Comparison of ENCODE assay signal across 20 cellular contexts in the genomic region with DNA sequence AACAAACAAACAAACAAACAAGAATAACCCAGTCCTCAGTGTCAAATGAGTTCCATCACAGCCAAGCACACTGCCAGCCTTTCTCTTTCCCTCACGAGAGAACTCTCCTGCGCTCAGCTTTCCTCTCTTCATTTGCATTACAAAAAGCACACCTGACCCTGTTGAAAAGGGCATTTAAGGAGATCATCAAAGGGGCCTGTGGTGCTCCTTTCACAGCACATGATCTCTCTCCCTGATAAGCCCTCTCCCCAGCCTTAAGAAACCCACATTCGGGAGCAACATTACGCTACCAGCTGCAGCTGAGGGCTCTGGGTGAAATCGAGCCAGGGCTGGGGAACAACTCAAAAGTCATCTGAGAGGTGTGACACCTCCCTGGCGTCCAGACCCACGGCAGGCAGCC.
DNase-seq lines count a peak whose midpoint lies in the region; ATAC-seq, FAIRE-seq and TF ChIP-seq lines count a peak whose summit lies in the region.
"Had no signal": no experiment of that assay in that cellular context is flagged by ENCODE, and none has a peak within 500 bp of the region (broad histone marks: within the 10 kb centered on the region; RNA-seq: fewer than 3 reads in every experiment).

No MANE protein-coding gene starts in this region.

- in situ Hi-C loops in GM12878 (cut with MboI) = loop anchor here (25.0 kb wide), 1 partner anchor 1854 kb away; no protein-coding TSS in a partner anchor
- in situ Hi-C loops in gastrocnemius medialis (cut with MboI; ENCODE audit: low sequenced_read_pairs in 4 of 4) = no loop called here

- TF ChIP-seq RAD21 in GM12878 (IDR thresholded peaks at IDR 0.05; ENCODE audit: insufficient read depth, low read depth, low read length) = no peak

- peaks cover 47% of the 10 kb centered on the region for H3K9me3 ChIP-seq in GM12878 (replicated peaks; ENCODE audit: control insufficient read depth, insufficient read depth, low read length)
- peaks cover 0 to 24% (median 0%) of the 10 kb centered on the region in 3 donors for H3K9me3 ChIP-seq in gastrocnemius medialis
- H3K9me3 ChIP-seq: pancreas had no signal

- H2AFZ ChIP-seq in GM12878 (ENCODE audit: control insufficient read depth, low read depth, low read length) = no peak overlapping the region

- H3K27me3 Mint-ChIP-seq in IgD-negative memory B cell = no peaks in the 10 kb centered on the region
- H3K27me3 Mint-ChIP-seq in nephron progenitor cell (ENCODE audit: low read depth, poor library complexity) = peaks cover 3% of the 10 kb centered on the region
- H3K27me3 Mint-ChIP-seq in T-cell = peaks cover 0 to 5% of the 10 kb centered on the region in 2 donors

- H3K4me3 ChIP-seq in GM12878 (peak overlapping the region; percentile 53), gastrocnemius medialis (no peak overlapping the region)
- H3K4me3 ChIP-seq: MG63, pancreas, sigmoid colon, stomach, upper lobe of left lung had no signal

- H3K4me3 Mint-ChIP-seq in IgD-negative memory B cell (peak overlapping the region; percentile 87 to 96 (median 93)), nephron progenitor cell (peak overlapping the region; percentile 53), T-cell (no peak overlapping the region)
- H3K4me3 Mint-ChIP-seq: activated naive CD4-positive, alpha-beta T cell treated with anti-CD3 and anti-CD28 coated beads, Interleukin-2, amount 50 U/mL, for 24 hours had no signal

- H3K79me2 ChIP-seq in GM12878 (ENCODE audit: control insufficient read depth, insufficient read depth, low read length) = peaks cover 96% of the 10 kb centered on the region

- peak; percentile 82 for FAIRE-seq in GM12891 (lab: Jason Lieb, UNC)
- FAIRE-seq in GM12878 (lab: Jason Lieb, UNC) = no peak
- FAIRE-seq: colon, HepG2, pancreas had no signal

- peaks cover 0 to 4% of the 10 kb centered on the region in 2 experiments; a peak in 1 of 4 replicates for H3K36me3 ChIP-seq in GM12878 (ENCODE audit: control insufficient read depth in 2 of 2, insufficient read depth in 2 of 2, low read length in 1 of 2)
- no peaks in the 10 kb centered on the region for H3K36me3 ChIP-seq in gastrocnemius medialis
- H3K36me3 ChIP-seq: MG63, pancreas, sigmoid colon, stomach, upper lobe of left lung had no signal

- no peaks in the 10 kb centered on the region for H4K20me1 ChIP-seq in GM12878 (ENCODE audit: control insufficient read depth, insufficient read depth)

- H3K27ac ChIP-seq in GM12878 (ENCODE audit: control insufficient read depth, insufficient read depth) (peak overlapping the region; percentile 99), gastrocnemius medialis (no peak overlapping the region)
- H3K27ac ChIP-seq: pancreas, sigmoid colon, stomach, upper lobe of left lung had no signal

- intact Hi-C loops in GM12878 (cut with micrococcal nuclease; ENCODE audit: unreplicated experiment) (loop anchor here (1.0 to 5.0 kb wide), 2 partner anchors 59 to 194 kb away; no protein-coding TSS in a partner anchor), gastrocnemius medialis (cut with DNase I; ENCODE audit: low total_unique reads) (no loop called here)

- H3K4me1 ChIP-seq in GM12878 (ENCODE audit: control insufficient read depth, insufficient read depth, low read length) (peaks cover 53% of the 10 kb centered on the region), gastrocnemius medialis (no peaks in the 10 kb centered on the region)
- H3K4me1 ChIP-seq: pancreas, sigmoid colon, stomach, upper lobe of left lung had no signal

- TF ChIP-seq CTCF in GM12878 (IDR thresholded peaks at IDR 0.05 in 2 of 3, conservative IDR thresholded peaks at IDR 0.05 in 1 of 3; ENCODE audit: control insufficient read depth in 2 of 3, extremely low read depth in 1 of 3, insufficient read depth in 1 of 3, low read depth in 3 of 3, low read length in 3 of 3) (no peak), nephron progenitor cell (IDR thresholded peaks at IDR 0.05) (no peak), gastrocnemius medialis (IDR thresholded peaks at IDR 0.05 in 4 of 5, conservative IDR thresholded peaks at IDR 0.05 in 1 of 5) (no peak)

- H3K4me2 ChIP-seq in GM12878 (ENCODE audit: control insufficient read depth, insufficient read depth) = peak overlapping the region; percentile 68

- WGBS in GM12878 (ENCODE audit: insufficient coverage, insufficient replicate concordance, low lambda C conversion rate, missing lambda C conversion rate) = 24% methylated on average over 7 of the region's 7 CpGs

- H3K27me3 ChIP-seq in GM12878 (replicated peaks in 1 of 2; ENCODE audit: control insufficient read depth in 2 of 2, insufficient read depth in 2 of 2, low read length in 1 of 2) (no peaks in the 10 kb centered on the region), gastrocnemius medialis (no peaks in the 10 kb centered on the region)
- H3K27me3 ChIP-seq: MG63, pancreas, sigmoid colon, stomach, upper lobe of left lung had no signal

- DNase-seq in GM12891 (ENCODE audit: insufficient read length, low spot score) (no peak), GM12878 (ENCODE audit: low read depth, low spot score) (no peak), nephron progenitor cell (no peak), T-cell (no peak), gastrocnemius medialis (no peak)
- no peak for DNase-seq in activated CD8-positive, alpha-beta memory T cell treated with anti-CD3 and anti-CD28 coated beads, Interleukin-2, amount 50 U/mL, for 48 hours
- DNase-seq: activated CD4-positive, alpha-beta T cell treated with anti-CD3 and anti-CD28 coated beads, Interleukin-2, amount 50 U/mL, for 48 hours; activated T-cell treated with anti-CD3 and anti-CD28 coated beads, Interleukin-2, amount 50 U/mL, for 48 hours; left ventricle myocardium superior; MG63; NCI-H1694 treated with DMSO at 0.1 percent for 48 hours; pancreas; sigmoid colon; stomach; upper lobe of left lung had no signal

- H3K36me3 Mint-ChIP-seq in IgD-negative memory B cell (peaks cover 31% of the 10 kb centered on the region), nephron progenitor cell (ENCODE audit: low read depth) (peaks cover 37% of the 10 kb centered on the region), T-cell (no peaks in the 10 kb centered on the region)
- H3K36me3 Mint-ChIP-seq: activated naive CD4-positive, alpha-beta T cell treated with anti-CD3 and anti-CD28 coated beads, Interleukin-2, amount 50 U/mL, for 24 hours had no signal

- TF ChIP-seq POLR2A in GM12891 (IDR thresholded peaks at IDR 0.05; ENCODE audit: low read depth, low read length) (no peak), GM12878 (IDR thresholded peaks at IDR 0.05; ENCODE audit: low read depth, low read length) (no peak), gastrocnemius medialis (IDR thresholded peaks at IDR 0.05) (no peak)

- H3K4me1 Mint-ChIP-seq in IgD-negative memory B cell = peaks cover 38 to 61% (median 44%) of the 10 kb centered on the region in 3 donors
- peaks cover 6% of the 10 kb centered on the region for H3K4me1 Mint-ChIP-seq in nephron progenitor cell
- H3K4me1 Mint-ChIP-seq in T-cell = no peaks in the 10 kb centered on the region
- H3K4me1 Mint-ChIP-seq: activated naive CD4-positive, alpha-beta T cell treated with anti-CD3 and anti-CD28 coated beads, Interleukin-2, amount 50 U/mL, for 24 hours had no signal

- CTCF ChIA-PET in GM12878 (lab: Yijun Ruan, JAX) = interaction anchor here (0.7 to 8.0 kb wide), 5 partner anchors 10 to 56 kb away, joined by 3 to 133 read pairs (median 3); no protein-coding TSS in a partner anchor
- CTCF ChIA-PET in T-cell (lab: Charles Lee) = no interaction called here

- H3K9me3 Mint-ChIP-seq in IgD-negative memory B cell = peaks cover 3 to 22% (median 22%) of the 10 kb centered on the region in 3 donors
- peaks cover 56% of the 10 kb centered on the region for H3K9me3 Mint-ChIP-seq in nephron progenitor cell
- H3K9me3 Mint-ChIP-seq in T-cell = peaks cover 16 to 24% (median 21%) of the 10 kb centered on the region in 3 donors

- RAD21 ChIA-PET in GM12878 (lab: Charles Lee; ENCODE audit: unreplicated experiment) = interaction anchor here (1.3 to 13.1 kb wide), 7 partner anchors 15 to 193 kb away, joined by 3 to 205 read pairs (median 23); no protein-coding TSS in a partner anchor

- no peak for TF ChIP-seq EP300 in GM12878 (IDR thresholded peaks at IDR 0.05; ENCODE audit: borderline replicate concordance in 1 of 2, control insufficient read depth in 1 of 2, low read depth in 2 of 2, low read length in 2 of 2)

- SMC1A ChIA-PET in GM12878 (lab: Charles Lee; ENCODE audit: uncharacterized antibody, unreplicated experiment) = interaction anchor here (1.1 to 11.8 kb wide), 6 partner anchors 16 to 55 kb away, joined by 5 to 243 read pairs (median 22); no protein-coding TSS in a partner anchor

- BruUV-seq in GM12878 (replicated peaks; lab: Mats Ljungman, UMichigan) = no TSS peak

- POLR2A ChIA-PET in GM12878 (lab: Charles Lee) (interaction anchor here (0.6 to 10.3 kb wide), 6 partner anchors 8 to 57 kb away, joined by 3 to 96 read pairs (median 20); no protein-coding TSS in a partner anchor), T-cell (lab: Charles Lee) (no interaction called here)

- ATAC-seq in GM12878 = no peak
- no peak for ATAC-seq in T-cell (replicated peaks in 1 of 4)
- no peak for ATAC-seq in gastrocnemius medialis
- no peak for ATAC-seq in HG02870 (IDR thresholded peaks at IDR 0.05; ENCODE audit: unreplicated experiment)
- ATAC-seq: HepG2, left ventricle myocardium superior, pancreas had no signal

- peak overlapping the region; percentile 42 for H3K9ac ChIP-seq in GM12878 (ENCODE audit: control insufficient read depth, insufficient read depth, low read length)

- H3K27ac Mint-ChIP-seq in IgD-negative memory B cell = peak overlapping the region; percentile 93 to 97 (median 94)
- no peak overlapping the region for H3K27ac Mint-ChIP-seq in nephron progenitor cell
- no peak overlapping the region for H3K27ac Mint-ChIP-seq in T-cell
- H3K27ac Mint-ChIP-seq: activated naive CD4-positive, alpha-beta T cell treated with anti-CD3 and anti-CD28 coated beads, Interleukin-2, amount 50 U/mL, for 24 hours had no signal

TF ChIP-seq in GM12891, 5 proteins besides CTCF, POLR2A, EP300 and RAD21:
- TF ChIP-seq POLR2AphosphoS5 (IDR thresholded peaks at IDR 0.05; ENCODE audit: low read depth, low read length) = peak; percentile 41; the same call in 1 of the 2 replicates
- no peak for TF ChIP-seq TAF1 (IDR thresholded peaks at IDR 0.05; ENCODE audit: low read depth, low read length)
- TF ChIP-seq SPI1 (IDR thresholded peaks at IDR 0.05; ENCODE audit: low read depth, low read length) = no peak
- no peak for TF ChIP-seq PAX5 (IDR thresholded peaks at IDR 0.05; ENCODE audit: insufficient read depth, low read length, severe bottlenecking)
- peak; percentile 20; the same call in 1 of the 2 replicates for TF ChIP-seq POU2F2 (IDR thresholded peaks at IDR 0.05; ENCODE audit: low read depth, low read length)

TF ChIP-seq in GM12878, 131 proteins besides CTCF, POLR2A, EP300 and RAD21 (continues in another document):
- TF ChIP-seq MEF2A (IDR thresholded peaks at IDR 0.05; ENCODE audit: insufficient read depth, low read depth, low read length) = 0 out of 2 replicates have a peak, but pooled peaks have one; percentile 21

Comparison
In these comparisons a context has a peak if more than half of its experiments do, and no peak if none do; other contexts are left out.
1. H3K27ac Mint-ChIP-seq: peak in IgD-negative memory B cell (3 of 3); none in nephron progenitor cell (single experiment) and T-cell (0 of 2).
2. H3K4me3 Mint-ChIP-seq: peak in IgD-negative memory B cell (4 of 4) and nephron progenitor cell (single experiment); none in T-cell (0 of 3).